ENCODE assay signal across 32 cellular contexts in the genomic region with DNA sequence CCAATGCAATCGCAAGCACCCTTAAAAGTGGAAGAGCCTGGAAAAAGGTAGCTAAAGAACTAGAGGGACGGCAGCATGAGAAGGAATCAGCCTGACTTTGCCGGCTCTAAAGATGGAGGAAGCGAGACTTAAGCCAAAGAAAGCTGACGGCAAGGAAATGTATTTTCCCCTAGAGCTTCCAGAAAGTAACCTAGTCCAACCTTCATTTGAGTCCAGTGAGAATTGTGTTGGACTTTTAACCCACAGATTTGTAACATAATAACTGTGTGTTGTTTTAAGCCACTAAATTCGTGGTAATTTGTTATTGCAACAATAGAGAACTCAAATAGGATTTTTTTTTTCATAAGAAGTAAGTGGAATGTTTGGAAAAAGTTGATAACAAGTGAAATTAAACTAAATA.
"Had no signal": no experiment of that assay in that cellular context is flagged by ENCODE, and none has a peak within 500 bp of the region (broad histone marks: within the 10 kb centered on the region; RNA-seq: fewer than 3 reads in every experiment).

No MANE protein-coding gene starts in this region.

- H3K9me3 ChIP-seq: adrenal gland, body of pancreas, breast epithelium had no signal

- H3K4me1 ChIP-seq: adrenal gland, body of pancreas, breast epithelium had no signal

- H3K4me3 ChIP-seq: adrenal gland, body of pancreas, breast epithelium had no signal

- DNase-seq: activated B cell treated with CpG ODN at 0.5 μM for 24 hours; activated CD4-positive, alpha-beta memory T cell treated with anti-CD3 and anti-CD28 coated beads for 36 hours; activated CD4-positive, alpha-beta T cell treated with anti-CD3 and anti-CD28 coated beads for 4 hours; activated CD4-positive, alpha-beta T cell treated with anti-CD3 and anti-CD28 coated beads, Interleukin-2, amount 10 ng/mL, durations not matched to agents 24 days and 14 days; activated CD4-positive, alpha-beta T cell treated with anti-CD3 and anti-CD28 coated beads, Interleukin-2, amount 50 U/mL, for 1 hour; activated CD4-positive, alpha-beta T cell treated with anti-CD3 and anti-CD28 coated beads, Interleukin-2, amount 50 U/mL, for 4 hours; activated CD4-positive, CD25-positive, alpha-beta regulatory T cell treated with anti-CD3 and anti-CD28 coated beads, Interleukin-2, amount 50 U/mL, for 72 hours; activated CD8-positive, alpha-beta memory T cell treated with anti-CD3 and anti-CD28 coated beads, Interleukin-2, amount 50 U/mL, for 4 hours; activated CD8-positive, alpha-beta T cell treated with anti-CD3 and anti-CD28 coated beads for 36 hours; activated effector memory CD4-positive, alpha-beta T cell treated with anti-CD3 and anti-CD28 coated beads, Interleukin-2, amount 50 U/mL, for 16 hours; activated gamma-delta T cell treated with Interleukin-2 at 50 U/mL for 16 hours; activated naive CD4-positive, alpha-beta T cell; activated naive CD4-positive, alpha-beta T cell treated with anti-CD3 and anti-CD28 coated beads for 36 hours; activated naive CD4-positive, alpha-beta T cell treated with anti-CD3 and anti-CD28 coated beads, Interleukin-2, amount 50 U/mL, for 16 hours; activated naive CD8-positive, alpha-beta T cell treated with anti-CD3 and anti-CD28 coated beads for 36 hours; activated T-cell treated with anti-CD3 and anti-CD28 coated beads for 4 hours; activated T-cell treated with anti-CD3 and anti-CD28 coated beads, Interleukin-2, amount 50 U/mL, for 1 hour; activated T-cell treated with anti-CD3 and anti-CD28 coated beads, Interleukin-2, amount 50 U/mL, for 4 hours; activated T-cell treated with anti-CD3 and anti-CD28 coated beads, Interleukin-2, amount 50 U/mL, for 72 hours; adrenal gland; amniotic stem cell; body of pancreas; brain microvascular endothelial cell; central memory CD4-positive, alpha-beta T cell; SW 1271; T-helper 1 cell; T-helper 2 cell; T-helper 9 cell had no signal

- H3K27me3 ChIP-seq: adrenal gland, body of pancreas, brain microvascular endothelial cell, breast epithelium had no signal

- H3K27ac ChIP-seq: adrenal gland, body of pancreas, brain microvascular endothelial cell, breast epithelium, VCaP had no signal

- ATAC-seq: activated CD8-positive, alpha-beta T cell treated with anti-CD3 and anti-CD28 coated beads for 36 hours; activated naive CD4-positive, alpha-beta T cell treated with anti-CD3 and anti-CD28 coated beads, Interleukin-2, amount 50 U/mL, for 72 hours; activated T-cell treated with anti-CD3 and anti-CD28 coated beads, Interleukin-2, amount 50 U/mL, for 4 hours; activated T-cell treated with anti-CD3 and anti-CD28 coated beads, Interleukin-2, amount 50 U/mL, for 72 hours; activated T-helper 17 cell treated with anti-CD3 and anti-CD28 coated beads, Interleukin-2, amount 50 U/mL, for 72 hours; body of pancreas had no signal

- H3K36me3 ChIP-seq: adrenal gland, brain microvascular endothelial cell, breast epithelium had no signal
